8 cellular contexts compared by ENCODE assay signal in the genomic region with DNA sequence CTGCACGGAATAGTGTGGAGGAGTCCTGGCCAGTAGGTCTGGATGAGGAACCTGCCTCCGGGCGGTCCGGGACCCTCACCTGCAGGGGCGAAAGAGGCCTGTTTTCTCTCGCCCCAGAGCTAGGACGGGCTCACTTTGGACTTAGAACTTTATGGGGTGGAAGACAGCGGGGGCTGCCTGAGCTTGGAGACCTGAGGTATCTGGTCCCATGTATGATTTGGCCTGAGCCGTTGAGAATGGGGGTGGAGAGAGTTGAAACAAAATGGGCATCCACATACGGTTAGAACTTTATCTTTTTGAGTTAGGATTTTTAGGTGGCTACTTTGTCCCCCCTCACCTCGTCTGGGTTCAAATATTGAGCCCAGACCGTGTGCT. TPM values are rescaled to one million over a fixed set of nuclear protein-coding genes. Genes with fewer than 3 reads are reported as not detected.
DNase-seq lines count a peak whose midpoint lies in the region; ATAC-seq and TF ChIP-seq lines count a peak whose summit lies in the region.

No MANE protein-coding gene starts in this region.

- TF ChIP-seq CTCF in hepatocyte (IDR thresholded peaks at IDR 0.05; ENCODE audit: poor library complexity) (no peak), smooth muscle cell (IDR thresholded peaks at IDR 0.05; ENCODE audit: borderline replicate concordance, insufficient read depth, poor library complexity, severe bottlenecking) (no peak)

- H3K79me2 ChIP-seq in hepatocyte (peaks cover 90% of the 10 kb centered on the region), smooth muscle cell (ENCODE audit: low read depth) (peaks cover 93% of the 10 kb centered on the region)

- no peaks in the 10 kb centered on the region for H3K27me3 ChIP-seq in hepatocyte
- no peaks in the 10 kb centered on the region for H3K27me3 ChIP-seq in smooth muscle cell (ENCODE audit: low read depth)

- H3F3A ChIP-seq in smooth muscle cell (ENCODE audit: low read depth), result peaks cover 5% of the 10 kb centered on the region

- ATAC-seq in GM18861 (IDR thresholded peaks at IDR 0.05; ENCODE audit: unreplicated experiment) (peak; percentile 23), HG03045 (IDR thresholded peaks at IDR 0.05; ENCODE audit: unreplicated experiment) (peak; percentile 46)

- H3K9me2 ChIP-seq in hepatocyte (replicated peaks; ENCODE audit: insufficient read depth), result no peaks in the 10 kb centered on the region

- H2AFZ ChIP-seq in hepatocyte (peak overlapping the region; percentile 20), smooth muscle cell (ENCODE audit: low read depth) (no peak overlapping the region)

- peak overlapping the region; percentile 92 for H3K4me2 ChIP-seq in hepatocyte
- peak overlapping the region; percentile 86 for H3K4me2 ChIP-seq in smooth muscle cell

- no peaks in the 10 kb centered on the region for H3K9me3 ChIP-seq in hepatocyte (ENCODE audit: low read depth)
- H3K9me3 ChIP-seq in smooth muscle cell (replicated peaks; ENCODE audit: low read depth), result no peaks in the 10 kb centered on the region

- peak overlapping the region; percentile 96 for H3K27ac ChIP-seq in hepatocyte
- peak overlapping the region; percentile 98 for H3K27ac ChIP-seq in smooth muscle cell (ENCODE audit: low read depth)

- DNase-seq in AG08395 (ENCODE audit: low spot score) (peak; percentile 76), hepatocyte (ENCODE audit: low spot score) (no peak), smooth muscle cell (lab: John Stamatoyannopoulos, UW; ENCODE audit: unreplicated experiment) (no peak), ureter (ENCODE audit: low spot score) (no peak)
- peak; percentile 58 for DNase-seq in activated CD8-positive, alpha-beta memory T cell treated with anti-CD3 and anti-CD28 coated beads, Interleukin-2, amount 50 U/mL, for 1 hour (ENCODE audit: extremely low read depth)
- DNase-seq in stimulated activated naive CD4-positive, alpha-beta T cell (lab: John Stamatoyannopoulos, UW), result no peak

- H3K36me3 ChIP-seq in hepatocyte (replicated peaks; ENCODE audit: insufficient read depth, low read depth) (no peaks in the 10 kb centered on the region), smooth muscle cell (ENCODE audit: low read depth) (no peaks in the 10 kb centered on the region)

- H3K4me1 ChIP-seq in hepatocyte (ENCODE audit: insufficient read depth) (peaks cover 36% of the 10 kb centered on the region), smooth muscle cell (ENCODE audit: low read depth) (peaks cover 28% of the 10 kb centered on the region)

- H4K20me1 ChIP-seq in hepatocyte (ENCODE audit: insufficient read depth, poor library complexity, severe bottlenecking), result peaks cover 33% of the 10 kb centered on the region
- peaks cover 48% of the 10 kb centered on the region for H4K20me1 ChIP-seq in smooth muscle cell (ENCODE audit: low read depth)

- 0% methylated on average over 12 of the region's 12 CpGs for WGBS in hepatocyte (ENCODE audit: low lambda C conversion rate, missing lambda C conversion rate)
- WGBS in smooth muscle cell (ENCODE audit: low lambda C conversion rate), result under 1% methylated on average over 12 of the region's 12 CpGs

- peak overlapping the region; percentile 35 for H3K4me3 ChIP-seq in hepatocyte
- H3K4me3 ChIP-seq in smooth muscle cell, result peak overlapping the region; percentile 73

- peak overlapping the region; percentile 99 for H3K9ac ChIP-seq in smooth muscle cell (ENCODE audit: low read depth)

RNA-seq across cellular contexts. Expression of a gene that starts 0.7 kb away (rescaled TPM):
- total RNA-seq in hepatocyte (90.5 and 93.3 TPM in 2 replicates), smooth muscle cell (98.0 and 100 TPM in 2 replicates), ureter (112 TPM)
- polyA plus RNA-seq in hepatocyte (35.3 and 42.6 TPM in 2 replicates), smooth muscle cell (44.0 and 48.7 TPM in 2 replicates)

RNA-seq across cellular contexts. Expression of a gene that starts 31.5 kb away (rescaled TPM):
- total RNA-seq in hepatocyte (383 and 429 TPM in 2 replicates), smooth muscle cell (263 and 317 TPM in 2 replicates), ureter (289 TPM)
- polyA plus RNA-seq in hepatocyte (211 and 212 TPM in 2 replicates), smooth muscle cell (136 and 157 TPM in 2 replicates)

Comparison
In these comparisons a context has a peak if more than half of its experiments do, and no peak if none do; other contexts are left out.
1. DNase-seq: peak in AG08395 (single experiment) and activated CD8-positive, alpha-beta memory T cell treated with anti-CD3 and anti-CD28 coated beads, Interleukin-2, amount 50 U/mL, for 1 hour (single experiment); none in hepatocyte (single experiment), smooth muscle cell (single experiment), stimulated activated naive CD4-positive, alpha-beta T cell (0 of 6) and ureter (single experiment).